ENCODE assay signal across 17 cellular contexts in genomic region chrX:7074135-7074907, GRCh38.
DNase-seq lines count a peak whose midpoint lies in the region; ATAC-seq, FAIRE-seq and TF ChIP-seq lines count a peak whose summit lies in the region.
"Had no signal": no experiment of that assay in that cellular context is flagged by ENCODE, and none has a peak within 500 bp of the region (broad histone marks: within the 10 kb centered on the region; RNA-seq: fewer than 3 reads in every experiment).

No MANE protein-coding gene starts in this region.

- H3K9ac ChIP-seq in liver (ENCODE audit: low read depth in 1 of 2, low read length in 2 of 2) (no peak overlapping the region), HepG2 (ENCODE audit: insufficient read depth, low read depth, low read length) (no peak overlapping the region)

- H3K9me3 ChIP-seq in liver (ENCODE audit: control insufficient read depth in 4 of 4, low read length in 3 of 4) = no peaks in the 10 kb centered on the region
- H3K9me3 ChIP-seq in HepG2 (ENCODE audit: low read length) = no peaks in the 10 kb centered on the region
- no peaks in the 10 kb centered on the region for H3K9me3 ChIP-seq in lower lobe of right lung
- H3K9me3 ChIP-seq in ascending aorta = no peaks in the 10 kb centered on the region
- H3K9me3 ChIP-seq: esophagus squamous epithelium, ovary, SJSA1, suprapubic skin had no signal

- POLR2A ChIA-PET in HepG2 (lab: Yijun Ruan, JAX) = no interaction called here

- H3K27ac ChIP-seq in liver (ENCODE audit: low read depth in 1 of 2, low read length in 2 of 2) (no peak overlapping the region), HepG2 (ENCODE audit: extremely low read length, insufficient read depth, low read length) (no peak overlapping the region), lower lobe of right lung (no peak overlapping the region), ascending aorta (no peak overlapping the region)
- H3K27ac ChIP-seq: ovary, SJSA1, suprapubic skin had no signal

- H3K36me3 ChIP-seq in liver (ENCODE audit: control insufficient read depth in 4 of 4, insufficient read depth in 3 of 4, low read depth in 1 of 4, low read length in 3 of 4) (peaks cover 0 to 2% (median 0%) of the 10 kb centered on the region in 4 donors), HepG2 (replicated peaks in 1 of 2; ENCODE audit: control insufficient read depth in 1 of 2, insufficient read depth in 2 of 2, low read length in 2 of 2) (no peaks in the 10 kb centered on the region; a peak in 1 of 5 replicates), bronchial epithelial cell (ENCODE audit: control insufficient read depth, insufficient read depth, low read length) (no peaks in the 10 kb centered on the region), lower lobe of right lung (no peaks in the 10 kb centered on the region), ascending aorta (peaks cover 5 to 18% of the 10 kb centered on the region in 2 donors)
- H3K36me3 ChIP-seq: esophagus squamous epithelium, ovary, SJSA1, suprapubic skin had no signal

- 71% methylated on average over 9 of the region's 9 CpGs for WGBS in liver
- 84% methylated on average over 7 of the region's 9 CpGs for WGBS in HepG2 (ENCODE audit: low lambda C conversion rate)

- TF ChIP-seq POLR2A in HepG2 (IDR thresholded peaks at IDR 0.05; ENCODE audit: insufficient read depth in 1 of 2, low read depth in 2 of 2, low read length in 2 of 2) = no peak

- DNase-seq in HepG2 (ENCODE audit: low spot score) (no peak), bronchial epithelial cell (ENCODE audit: low read depth) (peak; percentile 81), lower lobe of right lung (no peak), NCI-H774 (lab: John Stamatoyannopoulos, UW) (no peak), left cardiac atrium (no peak), ascending aorta (ENCODE audit: low spot score in 2 of 2) (no peak)
- DNase-seq: activated CD8-positive, alpha-beta memory T cell treated with anti-CD3 and anti-CD28 coated beads for 24 hours; DMS79; esophagus squamous epithelium; mesendoderm; MM.1S; ovary had no signal

- no peaks in the 10 kb centered on the region for H4K20me1 ChIP-seq in HepG2 (ENCODE audit: insufficient read depth, low read length)

- no peak overlapping the region for H2AFZ ChIP-seq in HepG2 (ENCODE audit: low read length)

- BruUV-seq in HepG2 (replicated peaks; lab: Mats Ljungman, UMichigan) = no TSS peak

- no peaks in the 10 kb centered on the region for H3K79me2 ChIP-seq in HepG2 (ENCODE audit: insufficient read depth, low read length)

- TF ChIP-seq CTCF in liver (IDR thresholded peaks at IDR 0.05; ENCODE audit: low read depth, low read length, missing input control) (peak; percentile 7), HepG2 (CRISPR knock-in tag; IDR thresholded peaks at IDR 0.05) (no peak), bronchial epithelial cell (IDR thresholded peaks at IDR 0.05; ENCODE audit: insufficient read depth, low read length, severe bottlenecking) (no peak), lower lobe of right lung (IDR thresholded peaks at IDR 0.05) (peak; percentile 7), ascending aorta (IDR thresholded peaks at IDR 0.05) (no peak)

- CTCF ChIA-PET in HepG2 (lab: Yijun Ruan, JAX; ENCODE audit: low intra/inter-chr PET ratio, low total read pairs) = no interaction called here

- TF ChIP-seq RAD21 in liver (IDR thresholded peaks at IDR 0.05) (no peak), HepG2 (CRISPR knock-in tag; IDR thresholded peaks at IDR 0.05) (no peak)

- no peak overlapping the region for H3K4me2 ChIP-seq in HepG2 (ENCODE audit: low read depth, low read length)

- intact Hi-C loops in HepG2 (cut with micrococcal nuclease; ENCODE audit: unreplicated experiment) = no loop called here
- intact Hi-C loops in lower lobe of right lung (cut with DNase I) = no loop called here
- intact Hi-C loops in left cardiac atrium (cut with DNase I) = no loop called here
- intact Hi-C loops in ascending aorta (cut with DNase I) = no loop called here

- no peak for TF ChIP-seq EP300 in HepG2 (IDR thresholded peaks at IDR 0.05; ENCODE audit: low read depth in 2 of 2, low read length in 2 of 2)
- no peak for TF ChIP-seq EP300 in HepG2 (CRISPR knock-in tag; IDR thresholded peaks at IDR 0.05; ENCODE audit: borderline replicate concordance)

- FAIRE-seq in HepG2 (lab: Jason Lieb, UNC) = no peak
- FAIRE-seq in bronchial epithelial cell (lab: Jason Lieb, UNC) = no peak
- FAIRE-seq: TTC549 had no signal

- H3K4me3 ChIP-seq in liver (ENCODE audit: low read depth in 1 of 3, low read length in 3 of 3) = no peak overlapping the region
- H3K4me3 ChIP-seq in HepG2 (replicated peaks in 1 of 3; ENCODE audit: insufficient read depth in 1 of 3, low read depth in 2 of 3, low read length in 3 of 3) = no peak overlapping the region
- no peak overlapping the region for H3K4me3 ChIP-seq in bronchial epithelial cell (ENCODE audit: low read depth, low read length)
- no peak overlapping the region for H3K4me3 ChIP-seq in lower lobe of right lung
- no peak overlapping the region for H3K4me3 ChIP-seq in ascending aorta
- H3K4me3 ChIP-seq: esophagus squamous epithelium, ovary, SJSA1, suprapubic skin had no signal

- ATAC-seq in HepG2 (no peak), lower lobe of right lung (peak in 1 of 2 donors; percentile 68), HG02759 (IDR thresholded peaks at IDR 0.05; ENCODE audit: unreplicated experiment) (no peak), left cardiac atrium (no peak)

- no peaks in the 10 kb centered on the region for H3K27me3 ChIP-seq in liver (ENCODE audit: control insufficient read depth in 4 of 4, insufficient read depth in 4 of 4, low read length in 3 of 4)
- no peaks in the 10 kb centered on the region for H3K27me3 ChIP-seq in HepG2 (ENCODE audit: control insufficient read depth in 1 of 2, insufficient read depth in 2 of 2, low read length in 2 of 2)
- no peaks in the 10 kb centered on the region for H3K27me3 ChIP-seq in bronchial epithelial cell (ENCODE audit: control insufficient read depth, insufficient read depth, low read length)
- H3K27me3 ChIP-seq in lower lobe of right lung (ENCODE audit: low read depth) = no peaks in the 10 kb centered on the region
- no peaks in the 10 kb centered on the region for H3K27me3 ChIP-seq in ascending aorta
- H3K27me3 ChIP-seq: esophagus squamous epithelium, ovary, SJSA1, suprapubic skin had no signal

- in situ Hi-C loops in HepG2 (cut with HindIII; ENCODE audit: extremely low pct_ligation_motif_present, low pct_unique_long_range_greater_than_20kb) = no loop called here

- peaks cover 2 to 40% (median 36%) of the 10 kb centered on the region in 4 donors for H3K4me1 ChIP-seq in liver (ENCODE audit: control insufficient read depth in 4 of 4, insufficient read depth in 4 of 4, low read length in 3 of 4)
- no peaks in the 10 kb centered on the region for H3K4me1 ChIP-seq in HepG2 (ENCODE audit: insufficient read depth, low read length)
- H3K4me1 ChIP-seq in lower lobe of right lung = no peaks in the 10 kb centered on the region
- H3K4me1 ChIP-seq in ascending aorta = no peaks in the 10 kb centered on the region
- H3K4me1 ChIP-seq: SJSA1, suprapubic skin had no signal

TF ChIP-seq in liver, 16 proteins besides CTCF, POLR2A, EP300 and RAD21:
- TF ChIP-seq, protein P1, sequence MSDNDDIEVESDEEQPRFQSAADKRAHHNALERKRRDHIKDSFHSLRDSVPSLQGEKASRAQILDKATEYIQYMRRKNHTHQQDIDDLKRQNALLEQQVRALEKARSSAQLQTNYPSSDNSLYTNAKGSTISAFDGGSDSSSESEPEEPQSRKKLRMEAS (IDR thresholded peaks at IDR 0.05) = no peak
- peak in 1 of 2 donors; percentile 17 for TF ChIP-seq RXRA (IDR thresholded peaks at IDR 0.05)
TF ChIP-seq in liver: peak in this region for 1.

TF ChIP-seq in HepG2, 621 proteins besides CTCF, POLR2A, EP300 and RAD21:
- no peak for TF ChIP-seq ZXDC (CRISPR knock-in tag; IDR thresholded peaks at IDR 0.05)
- no peak for TF ChIP-seq MED1 (CRISPR knock-in tag; IDR thresholded peaks at IDR 0.05)
- TF ChIP-seq KLF12 (CRISPR knock-in tag; IDR thresholded peaks at IDR 0.05; ENCODE audit: borderline replicate concordance) = no peak
- no peak for TF ChIP-seq JARID2 (CRISPR knock-in tag; IDR thresholded peaks at IDR 0.05; ENCODE audit: insufficient replicate concordance)
- TF ChIP-seq MTF1 (CRISPR knock-in tag; IDR thresholded peaks at IDR 0.05) = no peak
- TF ChIP-seq, protein P2, sequence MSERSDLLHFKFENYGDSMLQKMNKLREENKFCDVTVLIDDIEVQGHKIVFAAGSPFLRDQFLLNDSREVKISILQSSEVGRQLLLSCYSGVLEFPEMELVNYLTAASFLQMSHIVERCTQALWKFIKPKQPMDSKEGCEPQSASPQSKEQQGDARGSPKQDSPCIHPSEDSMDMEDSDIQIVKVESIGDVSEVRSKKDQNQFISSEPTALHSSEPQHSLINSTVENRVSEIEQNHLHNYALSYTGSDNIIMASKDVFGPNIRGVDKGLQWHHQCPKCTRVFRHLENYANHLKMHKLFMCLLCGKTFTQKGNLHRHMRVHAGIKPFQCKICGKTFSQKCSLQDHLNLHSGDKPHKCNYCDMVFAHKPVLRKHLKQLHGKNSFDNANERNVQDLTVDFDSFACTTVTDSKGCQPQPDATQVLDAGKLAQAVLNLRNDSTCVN (CRISPR knock-in tag; IDR thresholded peaks at IDR 0.05; ENCODE audit: borderline replicate concordance) = no peak
- TF ChIP-seq CEBPG (CRISPR knock-in tag; IDR thresholded peaks at IDR 0.05) = no peak
- no peak for TF ChIP-seq MXD4 (CRISPR knock-in tag; IDR thresholded peaks at IDR 0.05)
- no peak for TF ChIP-seq ZNF616 (CRISPR knock-in tag; IDR thresholded peaks at IDR 0.05; ENCODE audit: low read depth)
- no peak for TF ChIP-seq RFX1 (IDR thresholded peaks at IDR 0.05)

Comparison
In these comparisons a context has a peak if more than half of its experiments do, and no peak if none do; other contexts are left out.
1. CTCF ChIP-seq: peak in liver (single experiment) and lower lobe of right lung (single experiment); none in HepG2 (single experiment), bronchial epithelial cell (single experiment) and ascending aorta (0 of 3).